Comparison of ENCODE assay signal across 24 cellular contexts in the genomic region with DNA sequence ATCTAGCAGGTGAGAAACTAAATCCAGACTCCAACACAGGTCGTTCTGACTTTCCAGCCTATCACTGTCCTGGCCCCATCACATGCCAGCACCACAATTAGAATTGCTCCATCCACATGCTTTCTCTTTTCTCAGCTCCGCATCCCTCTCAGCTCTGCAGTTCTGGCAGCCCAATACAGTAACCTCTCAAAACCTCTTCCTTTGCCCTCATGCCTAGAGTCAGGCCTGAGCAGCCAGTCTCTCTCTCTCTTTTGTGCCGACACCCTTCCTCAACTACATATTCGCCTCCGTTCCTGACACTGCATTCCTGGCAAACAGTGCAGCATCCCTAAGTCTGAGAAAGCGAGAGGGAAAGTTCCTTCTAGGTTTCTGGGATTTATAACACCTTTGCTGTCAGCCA.
"Had no signal": no experiment of that assay in that cellular context is flagged by ENCODE, and none has a peak within 500 bp of the region (broad histone marks: within the 10 kb centered on the region; RNA-seq: fewer than 3 reads in every experiment).

No MANE protein-coding gene starts in this region.

- H3K4me2 ChIP-seq: smooth muscle cell had no signal

- H3K36me3 Mint-ChIP-seq: activated CD4-positive, alpha-beta memory T cell treated with anti-CD3 and anti-CD28 coated beads for 36 hours; activated naive CD8-positive, alpha-beta T cell treated with anti-CD3 and anti-CD28 coated beads for 36 hours; naive thymus-derived CD4-positive, alpha-beta T cell; stimulated activated memory B cell treated with anti-CD40 and anti-IgM and Interleukin-4, amounts not matched to agents 10 μg/mL and 1 μg/mL and 100 μg/mL, for 72 hours had no signal

- H3K4me3 Mint-ChIP-seq: activated CD4-positive, alpha-beta memory T cell treated with anti-CD3 and anti-CD28 coated beads for 36 hours; activated naive CD8-positive, alpha-beta T cell treated with anti-CD3 and anti-CD28 coated beads for 36 hours; central memory CD8-positive, alpha-beta T cell; naive thymus-derived CD4-positive, alpha-beta T cell; stimulated activated memory B cell treated with anti-CD40 and anti-IgM and Interleukin-4, amounts not matched to agents 10 μg/mL and 1 μg/mL and 100 μg/mL, for 72 hours had no signal

- H3K27me3 Mint-ChIP-seq: activated CD4-positive, alpha-beta memory T cell treated with anti-CD3 and anti-CD28 coated beads for 36 hours; activated naive CD8-positive, alpha-beta T cell treated with anti-CD3 and anti-CD28 coated beads for 36 hours; central memory CD8-positive, alpha-beta T cell; naive thymus-derived CD4-positive, alpha-beta T cell; progenitor cell of endocrine pancreas; stimulated activated memory B cell treated with anti-CD40 and anti-IgM and Interleukin-4, amounts not matched to agents 10 μg/mL and 1 μg/mL and 100 μg/mL, for 72 hours had no signal

- H3K9me3 ChIP-seq: breast epithelium, lower lobe of right lung, sigmoid colon, stomach, suprapubic skin, tibial nerve had no signal

- H3K27me3 ChIP-seq: breast epithelium, sigmoid colon, stomach, suprapubic skin, tibial nerve had no signal

- DNase-seq: activated CD4-positive, alpha-beta memory T cell treated with anti-CD3 and anti-CD28 coated beads for 36 hours; activated CD4-positive, alpha-beta T cell treated with anti-CD3 and anti-CD28 coated beads for 4 hours; activated CD4-positive, CD25-positive, alpha-beta regulatory T cell; activated naive CD4-positive, alpha-beta T cell treated with Interleukin-2 at 50 U/mL for 16 hours; activated naive CD8-positive, alpha-beta T cell treated with anti-CD3 and anti-CD28 coated beads for 36 hours; activated T-cell treated with anti-CD3 and anti-CD28 coated beads, Interleukin-2, amount 50 U/mL, for 48 hours; effector memory CD4-positive, alpha-beta T cell; hypothalamus; islet precursor cell; left colon; lower lobe of right lung; naive thymus-derived CD4-positive, alpha-beta T cell; retina; sigmoid colon; stimulated activated CD4-positive, alpha-beta T cell treated with anti-CD3 and anti-CD28 coated beads, Interleukin-15, amount 100 ng/mL, for 24 hours; stomach had no signal

- H3K4me1 ChIP-seq: breast epithelium, lower lobe of right lung, stomach, suprapubic skin, tibial nerve had no signal

- H3K9me3 Mint-ChIP-seq: activated CD4-positive, alpha-beta memory T cell treated with anti-CD3 and anti-CD28 coated beads for 36 hours; activated naive CD8-positive, alpha-beta T cell treated with anti-CD3 and anti-CD28 coated beads for 36 hours; stimulated activated memory B cell treated with anti-CD40 and anti-IgM and Interleukin-4, amounts not matched to agents 10 μg/mL and 1 μg/mL and 100 μg/mL, for 72 hours had no signal

- H3K36me3 ChIP-seq: breast epithelium, lower lobe of right lung, sigmoid colon, stomach, suprapubic skin, tibial nerve had no signal

- ATAC-seq: esophagus mucosa; left colon; lower lobe of right lung; naive thymus-derived CD4-positive, alpha-beta T cell; stimulated activated memory B cell treated with anti-CD40 and anti-IgM and Interleukin-4, amounts not matched to agents 10 μg/mL and 1 μg/mL and 100 μg/mL, for 72 hours had no signal

- H3K4me3 ChIP-seq: breast epithelium, lower lobe of right lung, sigmoid colon, smooth muscle cell, stomach, suprapubic skin, tibial nerve had no signal

- H3K4me1 Mint-ChIP-seq: activated naive CD8-positive, alpha-beta T cell treated with anti-CD3 and anti-CD28 coated beads for 36 hours; central memory CD8-positive, alpha-beta T cell; naive thymus-derived CD4-positive, alpha-beta T cell; stimulated activated memory B cell treated with anti-CD40 and anti-IgM and Interleukin-4, amounts not matched to agents 10 μg/mL and 1 μg/mL and 100 μg/mL, for 72 hours had no signal

- H3K27ac Mint-ChIP-seq: activated CD4-positive, alpha-beta memory T cell treated with anti-CD3 and anti-CD28 coated beads for 36 hours; activated naive CD8-positive, alpha-beta T cell treated with anti-CD3 and anti-CD28 coated beads for 36 hours; naive thymus-derived CD4-positive, alpha-beta T cell; progenitor cell of endocrine pancreas; stimulated activated memory B cell treated with anti-CD40 and anti-IgM and Interleukin-4, amounts not matched to agents 10 μg/mL and 1 μg/mL and 100 μg/mL, for 72 hours had no signal

- H3K27ac ChIP-seq: breast epithelium, lower lobe of right lung, sigmoid colon, stomach, suprapubic skin, tibial nerve had no signal
